ENCODE assay signal across 8 cellular contexts in genomic region chr17:42112552-42113176, GRCh38. TPM values are rescaled to one million over a fixed set of nuclear protein-coding genes. Genes with fewer than 3 reads are reported as not detected.
DNase-seq lines count a peak whose midpoint lies in the region; ATAC-seq and TF ChIP-seq lines count a peak whose summit lies in the region.

TSS of gene DHX58 (minus strand) at chr17:42112714. CDS start at chr17:42111892, 822 bp downstream.

- peak; percentile 50 for ATAC-seq in HG02588 (IDR thresholded peaks at IDR 0.05; ENCODE audit: unreplicated experiment)

- intact Hi-C loops in activated CD4-positive, alpha-beta T cell treated with anti-CD3 and anti-CD28 coated beads, Interleukin-2, amount 10 ng/mL, durations not matched to agents 24 days and 14 days (cut with micrococcal nuclease) = loop anchor here (2.0 to 5.0 kb wide), 5 partner anchors 42 to 146 kb away; partner anchors contain the start of genes CNP, DNAJC7, KCNH4 and RAB5C
- intact Hi-C loops in dendritic cell treated with granulocyte-macrophage colony-stimulating factor and Interleukin-4, amounts not matched to agents 40 ng/mL and 50 ng/mL, for 4 days (cut with micrococcal nuclease) = loop anchor here (1.0 kb wide), 1 partner anchor 146 kb away; the partner anchor contains the start of gene CNP

- peak within 1 kb of the TSS; percentile 94 for H3K4me3 Mint-ChIP-seq in activated CD4-positive, alpha-beta T cell treated with anti-CD3 and anti-CD28 coated beads, Interleukin-2, amount 10 ng/mL, durations not matched to agents 24 days and 14 days
- peak within 1 kb of the TSS; percentile 73 for H3K4me3 Mint-ChIP-seq in dendritic cell treated with granulocyte-macrophage colony-stimulating factor and Interleukin-4, amounts not matched to agents 40 ng/mL and 50 ng/mL, for 4 days
- H3K4me3 Mint-ChIP-seq in mesothelial cell of epicardium = peak within 1 kb of the TSS; percentile 49

- H3K4me1 Mint-ChIP-seq in activated CD4-positive, alpha-beta T cell treated with anti-CD3 and anti-CD28 coated beads, Interleukin-2, amount 10 ng/mL, durations not matched to agents 24 days and 14 days = peaks cover 42% of the 10 kb centered on the region
- peaks cover 64% of the 10 kb centered on the region for H3K4me1 Mint-ChIP-seq in dendritic cell treated with granulocyte-macrophage colony-stimulating factor and Interleukin-4, amounts not matched to agents 40 ng/mL and 50 ng/mL, for 4 days (ENCODE audit: low read depth)
- peaks cover 8% of the 10 kb centered on the region for H3K4me1 Mint-ChIP-seq in mesothelial cell of epicardium

- DNase-seq in GM10266 (ENCODE audit: extremely low spot score) (peak; percentile 92), NCI-H2107 (lab: John Stamatoyannopoulos, UW) (peak; percentile 76), mesothelial cell of epicardium (ENCODE audit: low spot score in 2 of 2, unreplicated experiment in 2 of 2) (peak in 1 of 2 experiments; percentile 46), NCI-H748 (lab: John Stamatoyannopoulos, UW; ENCODE audit: unreplicated experiment) (no peak)
- peak; percentile 96 for DNase-seq in activated CD4-positive, alpha-beta T cell treated with anti-CD3 and anti-CD28 coated beads, Interleukin-2, amount 10 ng/mL, durations not matched to agents 24 days and 14 days
- DNase-seq in stimulated activated CD8-positive, alpha-beta memory T cell treated with anti-CD3 and anti-CD28 coated beads, Interleukin-4, amount 100 ng/mL, for 48 hours = peak; percentile 81

- no peaks in the 10 kb centered on the region for H3K27me3 Mint-ChIP-seq in activated CD4-positive, alpha-beta T cell treated with anti-CD3 and anti-CD28 coated beads, Interleukin-2, amount 10 ng/mL, durations not matched to agents 24 days and 14 days
- no peaks in the 10 kb centered on the region for H3K27me3 Mint-ChIP-seq in dendritic cell treated with granulocyte-macrophage colony-stimulating factor and Interleukin-4, amounts not matched to agents 40 ng/mL and 50 ng/mL, for 4 days
- peaks cover 10% of the 10 kb centered on the region for H3K27me3 Mint-ChIP-seq in mesothelial cell of epicardium (ENCODE audit: low read depth)

- peak within 1 kb of the TSS; percentile 93 for H3K27ac Mint-ChIP-seq in activated CD4-positive, alpha-beta T cell treated with anti-CD3 and anti-CD28 coated beads, Interleukin-2, amount 10 ng/mL, durations not matched to agents 24 days and 14 days
- peak within 1 kb of the TSS; percentile 93 for H3K27ac Mint-ChIP-seq in dendritic cell treated with granulocyte-macrophage colony-stimulating factor and Interleukin-4, amounts not matched to agents 40 ng/mL and 50 ng/mL, for 4 days
- peak within 1 kb of the TSS; percentile 83 for H3K27ac Mint-ChIP-seq in mesothelial cell of epicardium

- peaks cover 48% of the 10 kb centered on the region for H3K36me3 Mint-ChIP-seq in activated CD4-positive, alpha-beta T cell treated with anti-CD3 and anti-CD28 coated beads, Interleukin-2, amount 10 ng/mL, durations not matched to agents 24 days and 14 days (ENCODE audit: low read depth)
- H3K36me3 Mint-ChIP-seq in dendritic cell treated with granulocyte-macrophage colony-stimulating factor and Interleukin-4, amounts not matched to agents 40 ng/mL and 50 ng/mL, for 4 days (ENCODE audit: low read depth) = peaks cover 75% of the 10 kb centered on the region
- peaks cover 11% of the 10 kb centered on the region for H3K36me3 Mint-ChIP-seq in mesothelial cell of epicardium

- TF ChIP-seq CTCF in GM10266 (IDR thresholded peaks at IDR 0.05; ENCODE audit: control insufficient read depth, insufficient read depth, low read depth, missing control alignments) (no peak), mesothelial cell of epicardium (IDR thresholded peaks at IDR 0.05; ENCODE audit: unreplicated experiment) (no peak)

- H3K9me3 Mint-ChIP-seq in activated CD4-positive, alpha-beta T cell treated with anti-CD3 and anti-CD28 coated beads, Interleukin-2, amount 10 ng/mL, durations not matched to agents 24 days and 14 days = no peaks in the 10 kb centered on the region
- no peaks in the 10 kb centered on the region for H3K9me3 Mint-ChIP-seq in dendritic cell treated with granulocyte-macrophage colony-stimulating factor and Interleukin-4, amounts not matched to agents 40 ng/mL and 50 ng/mL, for 4 days
- no peaks in the 10 kb centered on the region for H3K9me3 Mint-ChIP-seq in mesothelial cell of epicardium

RNA-seq across cellular contexts. Expression of gene DHX58, which starts in this region (rescaled TPM):
- total RNA-seq in activated CD4-positive, alpha-beta T cell treated with anti-CD3 and anti-CD28 coated beads, Interleukin-2, amount 10 ng/mL, durations not matched to agents 24 days and 14 days = 22.9 and 25.8 TPM in 2 replicates
- total RNA-seq in mesothelial cell of epicardium = 10.5 to 11.6 TPM (median 11.3 TPM) in 3 replicates
